12 cellular contexts compared by ENCODE assay signal in the genomic region with DNA sequence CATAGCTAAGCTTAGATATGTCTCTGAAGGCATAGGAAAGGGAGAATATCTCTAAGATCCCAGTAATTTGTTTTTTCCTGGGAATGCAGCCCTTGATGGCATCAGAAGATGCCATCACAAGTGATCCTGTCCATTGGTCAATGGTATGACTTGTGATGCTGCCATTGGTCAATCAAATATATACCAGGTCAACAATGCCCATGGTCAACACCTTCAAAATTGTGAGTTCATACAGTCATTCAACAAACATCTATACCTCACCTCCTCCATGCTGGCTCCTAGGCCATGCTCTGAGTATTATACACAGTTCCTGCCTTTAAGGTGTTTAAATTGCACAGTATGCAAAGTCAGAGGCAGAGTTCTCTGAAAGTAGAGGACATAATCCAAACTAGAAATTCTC. TPM values are rescaled to one million over a fixed set of nuclear protein-coding genes. Genes with fewer than 3 reads are reported as not detected.
"Had no signal": no experiment of that assay in that cellular context is flagged by ENCODE, and none has a peak within 500 bp of the region (broad histone marks: within the 10 kb centered on the region; RNA-seq: fewer than 3 reads in every experiment).

No MANE protein-coding gene starts in this region.

- H3K4me1 ChIP-seq: HAP-1 had no signal

- H3K27ac ChIP-seq: GM23248 had no signal

- H3K4me2 ChIP-seq: GM23338 had no signal

- H3K36me3 ChIP-seq: HAP-1 had no signal

- H3K9me3 ChIP-seq: HAP-1 had no signal

- H3K9me3 Mint-ChIP-seq: GM23338, H9, HFFc6 had no signal

- H3K4me3 Mint-ChIP-seq: GM23338, H9, HFFc6 had no signal

- ATAC-seq: GM23338, HCT116 had no signal

- FAIRE-seq: H1, H54 had no signal

- H3K4me3 ChIP-seq: GM23248, GM23338, HAP-1 had no signal

- H2AFZ ChIP-seq: GM23248, GM23338 had no signal

- H3K27ac Mint-ChIP-seq: GM23338, H9, HFFc6 had no signal

- DNase-seq: GM23248, GOT3, H7, H9, HCEC 1CT, HFFc6 had no signal

- H3K9ac ChIP-seq: GM23248 had no signal

RNA-seq across cellular contexts. Expression of a gene that starts 19.3 kb away (rescaled TPM):
- total RNA-seq: GM23248, GM23338, H1, H4, H7, H9, HFFc6 had no signal
- polyA plus RNA-seq: GM23248, GM23338, H1 had no signal

RNA-seq across cellular contexts. Expression of a gene that starts 47.1 kb away (rescaled TPM):
- total RNA-seq: GM23248, GM23338, H1, H4, H7, H9, HFFc6 had no signal
- polyA plus RNA-seq: GM23248, GM23338, H1 had no signal
